ENCODE assay signal across 26 cellular contexts in genomic region chr7:120654241-120654640, GRCh38.
DNase-seq lines count a peak whose midpoint lies in the region; FAIRE-seq and TF ChIP-seq lines count a peak whose summit lies in the region.
"Had no signal": no experiment of that assay in that cellular context is flagged by ENCODE, and none has a peak within 500 bp of the region (broad histone marks: within the 10 kb centered on the region; RNA-seq: fewer than 3 reads in every experiment).

No MANE protein-coding gene starts in this region.

- H3K9ac ChIP-seq in astrocyte (ENCODE audit: low read length): no peak overlapping the region
- H3K9ac ChIP-seq: BLaER1 treated with 17β-estradiol and CSF1 and Interleukin-3, amounts not matched to agents 10 nM and 100 nM; GM23248 had no signal

- no peaks in the 10 kb centered on the region for H3K79me2 ChIP-seq in astrocyte (ENCODE audit: insufficient read depth, low read length)

- H3K9me3 ChIP-seq in astrocyte (ENCODE audit: insufficient read depth, low read depth, low read length): no peaks in the 10 kb centered on the region
- H3K9me3 ChIP-seq: A549, BE2C had no signal

- H3K4me3 Mint-ChIP-seq in astrocyte (ENCODE audit: unreplicated experiment): no peak overlapping the region
- H3K4me3 Mint-ChIP-seq: CD14-positive monocyte; CD4-positive, alpha-beta T cell; CD8-positive, alpha-beta memory T cell had no signal

- H4K20me1 ChIP-seq in astrocyte (ENCODE audit: insufficient read depth, low read length): no peaks in the 10 kb centered on the region
- H4K20me1 ChIP-seq: BLaER1 treated with 17β-estradiol and CSF1 and Interleukin-3, amounts not matched to agents 10 nM and 100 nM had no signal

- peak; percentile 23 for FAIRE-seq in astrocyte (lab: Jason Lieb, UNC)
- FAIRE-seq: A549, D721Med, GM12878, GM19239, H1 had no signal

- H3K36me3 ChIP-seq in astrocyte (ENCODE audit: insufficient read depth, low read length): no peaks in the 10 kb centered on the region
- H3K36me3 ChIP-seq: BE2C; BLaER1 treated with 17β-estradiol and CSF1 and Interleukin-3, amounts not matched to agents 10 nM and 100 nM had no signal

- peak overlapping the region; percentile 17; the same call in 1 of the 2 replicates for H3K4me3 ChIP-seq in LNCaP clone FGC (ENCODE audit: low read depth, low read length)
- H3K4me3 ChIP-seq in astrocyte (ENCODE audit: insufficient read depth, low read depth, low read length): no peak overlapping the region
- H3K4me3 ChIP-seq: A549; BLaER1 treated with 17β-estradiol and CSF1 and Interleukin-3, amounts not matched to agents 10 nM and 100 nM; GM12878; GM23248 had no signal

- no peaks in the 10 kb centered on the region for H3K36me3 Mint-ChIP-seq in astrocyte (ENCODE audit: low read depth, unreplicated experiment)
- H3K36me3 Mint-ChIP-seq: CD14-positive monocyte; CD8-positive, alpha-beta memory T cell had no signal

- no peak overlapping the region for H3K4me2 ChIP-seq in astrocyte (ENCODE audit: low read length)
- H3K4me2 ChIP-seq: A549; BLaER1 treated with 17β-estradiol and CSF1 and Interleukin-3, amounts not matched to agents 10 nM and 100 nM had no signal

- no peak overlapping the region for H3K27ac ChIP-seq in astrocyte (ENCODE audit: low read depth, low read length)
- H3K27ac ChIP-seq: A549; BLaER1 treated with 17β-estradiol and CSF1 and Interleukin-3, amounts not matched to agents 10 nM and 100 nM; GM23248 had no signal

- DNase-seq in LNCaP clone FGC (ENCODE audit: low read depth) (no peak), astrocyte (ENCODE audit: low read depth) (no peak), kidney glomerular epithelial cell (lab: John Stamatoyannopoulos, UW) (peak; percentile 29), putamen (ENCODE audit: low spot score) (no peak), NOMO-1 treated with DMSO at 0.1 percent for 48 hours (lab: John Stamatoyannopoulos, UW; ENCODE audit: unreplicated experiment) (no peak)
- DNase-seq in activated CD4-positive, alpha-beta T cell treated with anti-CD3 and anti-CD28 coated beads for 1 hour: no peak
- no peak for DNase-seq in stimulated activated CD4-positive, alpha-beta T cell treated with anti-CD3 and anti-CD28 coated beads, Interleukin-2, amount 100 ng/mL, for 24 hours
- DNase-seq: 8988T; ACHN; AML-193; BE2C; CD4-positive, alpha-beta T cell; CD8-positive, alpha-beta memory T cell; DMS 273 treated with DMSO at 0.1 percent for 48 hours; DMS79; EL; GDM1; GM23248; H7 had no signal

- no peak overlapping the region for H2AFZ ChIP-seq in astrocyte (ENCODE audit: low read depth, low read length)
- H2AFZ ChIP-seq: GM23248 had no signal

- TF ChIP-seq CTCF in LNCaP clone FGC (IDR thresholded peaks at IDR 0.05; ENCODE audit: control insufficient read depth, extremely low read depth, insufficient read depth): no peak
- TF ChIP-seq CTCF in astrocyte (IDR thresholded peaks at IDR 0.05; ENCODE audit: insufficient read depth, low read depth, low read length): no peak

- no peaks in the 10 kb centered on the region for H3K27me3 ChIP-seq in astrocyte (ENCODE audit: insufficient read depth, low read length)
- H3K27me3 ChIP-seq: BE2C had no signal

- H3K27me3 Mint-ChIP-seq in astrocyte (ENCODE audit: low read depth, unreplicated experiment): no peaks in the 10 kb centered on the region
- H3K27me3 Mint-ChIP-seq: CD4-positive, alpha-beta T cell; CD8-positive, alpha-beta memory T cell had no signal

- H3K4me1 ChIP-seq in astrocyte (ENCODE audit: insufficient read depth, low read length): no peaks in the 10 kb centered on the region
- H3K4me1 ChIP-seq: A549; BE2C; BLaER1 treated with 17β-estradiol and CSF1 and Interleukin-3, amounts not matched to agents 10 nM and 100 nM had no signal

- H3K9me3 Mint-ChIP-seq in astrocyte (ENCODE audit: unreplicated experiment): peaks cover 2% of the 10 kb centered on the region

- H3K4me1 Mint-ChIP-seq in astrocyte (ENCODE audit: low read depth, unreplicated experiment): no peaks in the 10 kb centered on the region
- H3K4me1 Mint-ChIP-seq: CD14-positive monocyte; CD8-positive, alpha-beta memory T cell had no signal

- no peak overlapping the region for H3K27ac Mint-ChIP-seq in astrocyte (ENCODE audit: unreplicated experiment)
- H3K27ac Mint-ChIP-seq: CD14-positive monocyte; CD4-positive, alpha-beta T cell; CD8-positive, alpha-beta memory T cell had no signal
